In the genomic region with DNA sequence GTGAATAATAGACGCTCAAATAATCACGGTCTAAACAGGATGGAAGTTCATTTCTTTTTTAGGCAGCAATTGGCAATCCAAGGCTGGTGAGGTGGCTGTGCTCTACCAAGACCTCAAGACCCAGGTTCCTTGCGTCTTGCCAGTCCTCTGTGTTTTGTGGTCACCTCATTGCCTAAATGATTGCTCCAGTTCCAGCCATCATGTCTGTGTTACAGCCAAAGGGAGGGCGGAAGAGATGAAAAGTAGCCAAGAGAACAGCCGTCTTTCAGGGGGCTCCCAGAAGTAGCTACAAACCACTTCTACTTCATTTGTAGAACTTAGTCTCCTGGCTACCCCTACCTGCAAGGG, we compare ENCODE assay signal across 1 cellular context.
TF ChIP-seq lines count a peak whose summit lies in the region.

No MANE protein-coding gene starts in this region.

TF ChIP-seq in GM12878, 131 proteins besides CTCF, POLR2A, EP300 and RAD21:
- TF ChIP-seq ATF3 (IDR thresholded peaks at IDR 0.05; ENCODE audit: borderline replicate concordance, extremely low read depth, low read depth, low read length) (no peak), MTA3 (IDR thresholded peaks at IDR 0.05; ENCODE audit: borderline replicate concordance, low read length) (no peak), BMI1 (IDR thresholded peaks at IDR 0.05; ENCODE audit: borderline replicate concordance) (no peak), POU2F2 (IDR thresholded peaks at IDR 0.05; ENCODE audit: borderline replicate concordance, low read depth, low read length) (no peak), FOS (IDR thresholded peaks at IDR 0.05; ENCODE audit: borderline replicate concordance, extremely low read depth, insufficient read length) (no peak), BHLHE40 (IDR thresholded peaks at IDR 0.05; ENCODE audit: borderline replicate concordance in 1 of 2, low read depth in 2 of 2, low read length in 1 of 2) (no peak), SKIL (IDR thresholded peaks at IDR 0.05; ENCODE audit: low read depth, poor library complexity, severe bottlenecking) (no peak), TAF1 (IDR thresholded peaks at IDR 0.05; ENCODE audit: borderline replicate concordance, low read depth, low read length) (no peak), ZNF217 (IDR thresholded peaks at IDR 0.05) (no peak), ZNF24 (IDR thresholded peaks at IDR 0.05) (no peak), KLF5 (IDR thresholded peaks at IDR 0.05; ENCODE audit: partially characterized antibody) (no peak), SMAD1 (IDR thresholded peaks at IDR 0.05; ENCODE audit: low read depth, partially characterized antibody) (no peak), NBN (IDR thresholded peaks at IDR 0.05) (no peak), RB1 (IDR thresholded peaks at IDR 0.05; ENCODE audit: borderline replicate concordance) (no peak), CHD4 (IDR thresholded peaks at IDR 0.05) (no peak), ZNF622 (IDR thresholded peaks at IDR 0.05) (no peak)
- TF ChIP-seq, protein P1, sequence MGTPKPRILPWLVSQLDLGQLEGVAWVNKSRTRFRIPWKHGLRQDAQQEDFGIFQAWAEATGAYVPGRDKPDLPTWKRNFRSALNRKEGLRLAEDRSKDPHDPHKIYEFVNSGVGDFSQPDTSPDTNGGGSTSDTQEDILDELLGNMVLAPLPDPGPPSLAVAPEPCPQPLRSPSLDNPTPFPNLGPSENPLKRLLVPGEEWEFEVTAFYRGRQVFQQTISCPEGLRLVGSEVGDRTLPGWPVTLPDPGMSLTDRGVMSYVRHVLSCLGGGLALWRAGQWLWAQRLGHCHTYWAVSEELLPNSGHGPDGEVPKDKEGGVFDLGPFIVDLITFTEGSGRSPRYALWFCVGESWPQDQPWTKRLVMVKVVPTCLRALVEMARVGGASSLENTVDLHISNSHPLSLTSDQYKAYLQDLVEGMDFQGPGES (IDR thresholded peaks at IDR 0.05), result no peak
